Comparison of ENCODE assay signal across 11 cellular contexts in the genomic region with DNA sequence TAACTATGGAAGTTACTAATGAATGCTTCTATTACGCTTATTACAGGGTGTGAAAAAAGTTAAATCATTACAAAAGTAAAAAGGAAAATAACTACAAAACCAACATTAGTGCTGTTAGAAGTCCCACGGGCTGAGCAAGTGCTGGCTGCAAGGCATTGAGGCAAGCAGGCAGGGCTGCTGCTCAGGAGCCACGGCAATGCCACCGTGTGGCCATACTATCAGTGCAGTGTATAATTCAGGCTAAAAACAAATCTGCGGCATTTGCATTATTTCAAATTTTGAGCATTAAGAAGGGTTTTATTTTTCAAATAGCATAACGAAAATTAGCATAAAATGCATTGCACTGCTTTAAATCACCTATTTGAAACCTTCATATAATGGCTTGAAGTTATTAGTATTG. TPM values are rescaled to one million over a fixed set of nuclear protein-coding genes. Genes with fewer than 3 reads are reported as not detected.
DNase-seq lines count a peak whose midpoint lies in the region; ATAC-seq, FAIRE-seq and TF ChIP-seq lines count a peak whose summit lies in the region.
"Had no signal": no experiment of that assay in that cellular context is flagged by ENCODE, and none has a peak within 500 bp of the region (broad histone marks: within the 10 kb centered on the region; RNA-seq: fewer than 3 reads in every experiment).

No MANE protein-coding gene starts in this region.

- intact Hi-C loops in Right ventricle myocardium inferior (cut with DNase I) = loop anchor here (5.0 to 10.0 kb wide), 2 partner anchors 105 to 237 kb away; no protein-coding TSS in a partner anchor
- intact Hi-C loops in cardiac septum (cut with DNase I) = loop anchor here (5.0 kb wide), 1 partner anchor 105 kb away; no protein-coding TSS in a partner anchor
- intact Hi-C loops in activated T-helper 2 cell treated with anti-CD3 and anti-CD28 coated beads, Interferon-gamma antibody, Interleukin-2, Interleukin-4, amounts not matched to agents 10 μg/mL and 5 μg/mL and 100 μg/mL, durations not matched to agents 14 hours and 24 hours and 36 hours (cut with micrococcal nuclease) = no loop called here

- H3K4me3 ChIP-seq in hepatocyte = no peak overlapping the region
- H3K4me3 ChIP-seq: coronary artery had no signal

- H3K4me3 Mint-ChIP-seq in T-helper 2 cell treated with Interferon-gamma antibody and Interleukin-4, amounts not matched to agents 5 μg/mL and 100 μg/mL, for 36 hours = no peak overlapping the region
- no peak overlapping the region for H3K4me3 Mint-ChIP-seq in activated T-helper 2 cell treated with anti-CD3 and anti-CD28 coated beads, Interferon-gamma antibody, Interleukin-2, Interleukin-4, amounts not matched to agents 10 μg/mL and 5 μg/mL and 100 μg/mL, durations not matched to agents 14 hours and 24 hours and 36 hours (ENCODE audit: low read depth)
- H3K4me3 Mint-ChIP-seq: CD14-positive monocyte had no signal

- H3K27ac ChIP-seq in hepatocyte = no peak overlapping the region
- H3K27ac ChIP-seq: coronary artery had no signal

- ATAC-seq in Right ventricle myocardium inferior (peak; percentile 80), GM19395 (IDR thresholded peaks at IDR 0.05; ENCODE audit: unreplicated experiment) (no peak)
- no peak for ATAC-seq in activated CD4-positive, CD25-positive, alpha-beta regulatory T cell treated with anti-CD3 and anti-CD28 coated beads, Interleukin-2, amount 50 U/mL, for 24 hours

- WGBS in hepatocyte (ENCODE audit: low lambda C conversion rate, missing lambda C conversion rate) = 91% methylated on average over 6 of the region's 6 CpGs

- peaks cover 60% of the 10 kb centered on the region for H3K36me3 Mint-ChIP-seq in T-helper 2 cell treated with Interferon-gamma antibody and Interleukin-4, amounts not matched to agents 5 μg/mL and 100 μg/mL, for 36 hours (ENCODE audit: low read depth)
- peaks cover 75% of the 10 kb centered on the region for H3K36me3 Mint-ChIP-seq in activated T-helper 2 cell treated with anti-CD3 and anti-CD28 coated beads, Interferon-gamma antibody, Interleukin-2, Interleukin-4, amounts not matched to agents 10 μg/mL and 5 μg/mL and 100 μg/mL, durations not matched to agents 14 hours and 24 hours and 36 hours (ENCODE audit: low read depth)

- peak; percentile 63 for FAIRE-seq in TTC549 (lab: Jason Lieb, UNC)

- H3K9me3 Mint-ChIP-seq in T-helper 2 cell treated with Interferon-gamma antibody and Interleukin-4, amounts not matched to agents 5 μg/mL and 100 μg/mL, for 36 hours = no peaks in the 10 kb centered on the region
- H3K9me3 Mint-ChIP-seq in activated T-helper 2 cell treated with anti-CD3 and anti-CD28 coated beads, Interferon-gamma antibody, Interleukin-2, Interleukin-4, amounts not matched to agents 10 μg/mL and 5 μg/mL and 100 μg/mL, durations not matched to agents 14 hours and 24 hours and 36 hours = peaks cover 11% of the 10 kb centered on the region
- H3K9me3 Mint-ChIP-seq: CD14-positive monocyte had no signal

- peaks cover 7% of the 10 kb centered on the region for H4K20me1 ChIP-seq in hepatocyte (ENCODE audit: insufficient read depth, poor library complexity, severe bottlenecking)

- H3K9me2 ChIP-seq in hepatocyte (replicated peaks; ENCODE audit: insufficient read depth) = no peaks in the 10 kb centered on the region

- no peak overlapping the region for H3K4me2 ChIP-seq in hepatocyte

- peaks cover 15% of the 10 kb centered on the region for H3K4me1 Mint-ChIP-seq in T-helper 2 cell treated with Interferon-gamma antibody and Interleukin-4, amounts not matched to agents 5 μg/mL and 100 μg/mL, for 36 hours (ENCODE audit: low read depth)
- peaks cover 10% of the 10 kb centered on the region for H3K4me1 Mint-ChIP-seq in activated T-helper 2 cell treated with anti-CD3 and anti-CD28 coated beads, Interferon-gamma antibody, Interleukin-2, Interleukin-4, amounts not matched to agents 10 μg/mL and 5 μg/mL and 100 μg/mL, durations not matched to agents 14 hours and 24 hours and 36 hours (ENCODE audit: low read depth)

- H3K27me3 Mint-ChIP-seq in T-helper 2 cell treated with Interferon-gamma antibody and Interleukin-4, amounts not matched to agents 5 μg/mL and 100 μg/mL, for 36 hours (ENCODE audit: low read depth) = no peaks in the 10 kb centered on the region
- no peaks in the 10 kb centered on the region for H3K27me3 Mint-ChIP-seq in activated T-helper 2 cell treated with anti-CD3 and anti-CD28 coated beads, Interferon-gamma antibody, Interleukin-2, Interleukin-4, amounts not matched to agents 10 μg/mL and 5 μg/mL and 100 μg/mL, durations not matched to agents 14 hours and 24 hours and 36 hours (ENCODE audit: low read depth)

- peak; percentile 20 for TF ChIP-seq CTCF in hepatocyte (IDR thresholded peaks at IDR 0.05; ENCODE audit: poor library complexity)

- H3K27ac Mint-ChIP-seq in T-helper 2 cell treated with Interferon-gamma antibody and Interleukin-4, amounts not matched to agents 5 μg/mL and 100 μg/mL, for 36 hours = no peak overlapping the region
- no peak overlapping the region for H3K27ac Mint-ChIP-seq in activated T-helper 2 cell treated with anti-CD3 and anti-CD28 coated beads, Interferon-gamma antibody, Interleukin-2, Interleukin-4, amounts not matched to agents 10 μg/mL and 5 μg/mL and 100 μg/mL, durations not matched to agents 14 hours and 24 hours and 36 hours

- no peaks in the 10 kb centered on the region for H3K36me3 ChIP-seq in hepatocyte (replicated peaks; ENCODE audit: insufficient read depth, low read depth)

- no peaks in the 10 kb centered on the region for H3K9me3 ChIP-seq in hepatocyte (ENCODE audit: low read depth)

- DNase-seq in Right ventricle myocardium inferior (ENCODE audit: missing footprints) (no peak), cardiac septum (ENCODE audit: low spot score) (no peak), hepatocyte (ENCODE audit: low spot score) (no peak)
- DNase-seq in T-helper 2 cell treated with Interferon-gamma antibody and Interleukin-4, amounts not matched to agents 5 μg/mL and 100 μg/mL, for 36 hours (ENCODE audit: low spot score) = no peak
- no peak for DNase-seq in activated T-helper 2 cell treated with anti-CD3 and anti-CD28 coated beads, Interferon-gamma antibody, Interleukin-2, Interleukin-4, amounts not matched to agents 10 μg/mL and 5 μg/mL and 100 μg/mL, durations not matched to agents 14 hours and 24 hours and 36 hours (ENCODE audit: low spot score)
- DNase-seq: GOT3 had no signal

- H3K27me3 ChIP-seq in hepatocyte = no peaks in the 10 kb centered on the region

- no peaks in the 10 kb centered on the region for H3K4me1 ChIP-seq in hepatocyte (ENCODE audit: insufficient read depth)

- peaks cover 17% of the 10 kb centered on the region for H3K79me2 ChIP-seq in hepatocyte

- H2AFZ ChIP-seq in hepatocyte = no peak overlapping the region

RNA-seq across cellular contexts. Expression of a gene that starts 17.1 kb away (rescaled TPM):
- total RNA-seq in Right ventricle myocardium inferior (103 TPM), cardiac septum (60.1 TPM), hepatocyte (123 and 127 TPM in 2 replicates)
- polyA plus RNA-seq in hepatocyte = 78.8 and 83.6 TPM in 2 replicates
- 22.2 and 26.2 TPM in 2 replicates for total RNA-seq in activated T-helper 2 cell treated with anti-CD3 and anti-CD28 coated beads, Interferon-gamma antibody, Interleukin-2, Interleukin-4, amounts not matched to agents 10 μg/mL and 5 μg/mL and 100 μg/mL, durations not matched to agents 14 hours and 24 hours and 36 hours

RNA-seq across cellular contexts. Expression of a gene that starts 28.6 kb away (rescaled TPM):
- total RNA-seq in Right ventricle myocardium inferior = not detected
- 0.11 TPM for total RNA-seq in cardiac septum
- total RNA-seq in hepatocyte = not detected in 2 replicates
- not detected in 2 replicates for polyA plus RNA-seq in hepatocyte
- not detected in 2 replicates for total RNA-seq in activated T-helper 2 cell treated with anti-CD3 and anti-CD28 coated beads, Interferon-gamma antibody, Interleukin-2, Interleukin-4, amounts not matched to agents 10 μg/mL and 5 μg/mL and 100 μg/mL, durations not matched to agents 14 hours and 24 hours and 36 hours
- polyA plus RNA-seq: CD14-positive monocyte had no signal
